ENCODE assay signal across 1 cellular context in genomic region chr15:52529940-52530339, GRCh38.
TF ChIP-seq lines count a peak whose summit lies in the region.

No MANE protein-coding gene starts in this region.

TF ChIP-seq in K562, 482 proteins besides CTCF, POLR2A, EP300 and RAD21:
- TF ChIP-seq TGIF2 (CRISPR knock-in tag; IDR thresholded peaks at IDR 0.05) (no peak), ZNF76 (CRISPR knock-in tag; IDR thresholded peaks at IDR 0.05; ENCODE audit: borderline replicate concordance) (no peak), DDX20 (tag; IDR thresholded peaks at IDR 0.05; ENCODE audit: low read depth) (no peak), ZFP30 (CRISPR knock-in tag; IDR thresholded peaks at IDR 0.05; ENCODE audit: borderline replicate concordance) (no peak), MYNN (IDR thresholded peaks at IDR 0.05) (no peak), MYNN (CRISPR knock-in tag; IDR thresholded peaks at IDR 0.05) (no peak), ZEB2 (IDR thresholded peaks at IDR 0.05) (no peak), CBX8 (IDR thresholded peaks at IDR 0.05; ENCODE audit: borderline replicate concordance, extremely low read depth, low read depth, low read length, poor library complexity, severe bottlenecking) (peak; percentile 68), TRIM28 (IDR thresholded peaks at IDR 0.05) (no peak), ZNF408 (CRISPR knock-in tag; IDR thresholded peaks at IDR 0.05; ENCODE audit: low read depth) (no peak), SIN3B (IDR thresholded peaks at IDR 0.05; ENCODE audit: low read depth) (no peak), ZNF512 (tag; IDR thresholded peaks at IDR 0.05) (no peak), ZNF239 (CRISPR knock-in tag; IDR thresholded peaks at IDR 0.05) (no peak), CBX2 (IDR thresholded peaks at IDR 0.05; ENCODE audit: insufficient read depth, low read length, poor library complexity, severe bottlenecking) (peak; percentile 39), GATAD2A (IDR thresholded peaks at IDR 0.05) (no peak), TEAD2 (tag; IDR thresholded peaks at IDR 0.05) (no peak), C11orf30 (IDR thresholded peaks at IDR 0.05; ENCODE audit: low read depth) (no peak), TBP (optimal IDR thresholded peaks at IDR 0.05; ENCODE audit: low read depth, low read length) (no peak), ZNF133 (CRISPR knock-in tag; IDR thresholded peaks at IDR 0.05) (no peak)
